14 cellular contexts compared by ENCODE assay signal in genomic region chr11:67452141-67452952, GRCh38. TPM values are rescaled to one million over a fixed set of nuclear protein-coding genes. Genes with fewer than 3 reads are reported as not detected.
A peak's percentile ranks its signal among the peaks of the same experiment; 100 is the strongest.
DNase-seq lines count a peak whose midpoint lies in the region; ATAC-seq, FAIRE-seq and TF ChIP-seq lines count a peak whose summit lies in the region.
"Had no signal": no experiment of that assay in that cellular context is flagged by ENCODE, and none has a peak within 500 bp of the region (broad histone marks: within the 10 kb centered on the region; RNA-seq: fewer than 3 reads in every experiment).

Gene GPR152, minus strand, starts transcription at chr11:67452729. Its CDS starts 5 bp downstream, at chr11:67452724.

- CTCF ChIA-PET in activated B cell treated with CpG ODN at 0.5 μM for 24 hours (lab: Charles Lee) (no interaction called here), HepG2 (lab: Yijun Ruan, JAX; ENCODE audit: low intra/inter-chr PET ratio, low total read pairs) (no interaction called here)

- no peak for ATAC-seq in activated naive CD4-positive, alpha-beta T cell treated with anti-CD3 and anti-CD28 coated beads, Interleukin-2, amount 50 U/mL, for 72 hours
- ATAC-seq in activated B cell treated with CpG ODN at 0.5 μM for 24 hours (ENCODE audit: low read depth) (no peak), HepG2 (peak; percentile 15), upper lobe of left lung (ENCODE audit: low FRiP score in 2 of 2) (peak; percentile 42 to 56), GM21717 (IDR thresholded peaks at IDR 0.05; ENCODE audit: unreplicated experiment) (no peak)

- 49% methylated on average over 12 of the region's 33 CpGs for WGBS in HepG2 (ENCODE audit: low lambda C conversion rate)
- 78% methylated on average over 23 to 32 of the region's 33 CpGs for WGBS in upper lobe of left lung, 2 donors

- TF ChIP-seq RAD21 in HepG2 (CRISPR knock-in tag; IDR thresholded peaks at IDR 0.05), result no peak

- DNase-seq in activated naive CD4-positive, alpha-beta T cell treated with anti-CD3 and anti-CD28 coated beads, Interleukin-2, amount 50 U/mL, for 72 hours (ENCODE audit: low spot score in 2 of 2), result no peak
- no peak for DNase-seq in activated naive CD4-positive, alpha-beta T cell treated with anti-CD3 and anti-CD28 coated beads, Interleukin-2, amount 50 U/mL, for 16 hours
- DNase-seq in activated B cell treated with CpG ODN at 0.5 μM for 24 hours (no peak), HepG2 (ENCODE audit: low spot score) (no peak), upper lobe of left lung (peak in 1 of 2 donors; percentile 88), activated T-cell treated with anti-CD3 and anti-CD28 coated beads for 4 hours (no peak), SW 1271 (lab: John Stamatoyannopoulos, UW) (no peak)
- DNase-seq: activated naive CD8-positive, alpha-beta T cell treated with anti-CD3 and anti-CD28 coated beads, Interleukin-2, amount 10 ng/mL, durations not matched to agents 7 days and 5 days; GF-D8; GM23248; NCI-H345 had no signal

- H3K4me1 Mint-ChIP-seq in activated B cell treated with CpG ODN at 0.5 μM for 24 hours, result peaks cover 48% of the 10 kb centered on the region

- in situ Hi-C loops in HepG2 (cut with HindIII; ENCODE audit: extremely low pct_ligation_motif_present, low pct_unique_long_range_greater_than_20kb), result no loop called here

- H3K4me3 ChIP-seq in HepG2 (replicated peaks in 1 of 3; ENCODE audit: insufficient read depth in 1 of 3, low read depth in 2 of 3, low read length in 3 of 3), result peak within 1 kb of the TSS in 1 of 3 experiments; percentile 15; a peak in 1 of 6 replicates
- peak within 1 kb of the TSS in 3 of 4 donors; percentile 18 to 42 (median 25) for H3K4me3 ChIP-seq in upper lobe of left lung
- H3K4me3 ChIP-seq: GM23248, SK-N-MC had no signal

- H3K27ac Mint-ChIP-seq in activated naive CD4-positive, alpha-beta T cell treated with anti-CD3 and anti-CD28 coated beads, Interleukin-2, amount 50 U/mL, for 72 hours, result peak within 1 kb of the TSS; percentile 52 to 58
- H3K27ac Mint-ChIP-seq in activated B cell treated with CpG ODN at 0.5 μM for 24 hours, result peak within 1 kb of the TSS; percentile 18
- H3K27ac Mint-ChIP-seq: activated naive CD8-positive, alpha-beta T cell treated with anti-CD3 and anti-CD28 coated beads, Interleukin-2, amount 10 ng/mL, durations not matched to agents 7 days and 5 days had no signal

- H3K4me2 ChIP-seq in HepG2 (ENCODE audit: low read depth, low read length), result no peak within 1 kb of the TSS

- TF ChIP-seq CTCF in activated B cell treated with CpG ODN at 0.5 μM for 24 hours (IDR thresholded peaks at IDR 0.05) (no peak), HepG2 (CRISPR knock-in tag; IDR thresholded peaks at IDR 0.05) (0 out of 2 replicates have a peak, but pooled peaks have one; percentile 18), upper lobe of left lung (IDR thresholded peaks at IDR 0.05) (peak in 3 of 6 experiments; percentile 36 to 54 (median 37))

- H3K9ac ChIP-seq in HepG2 (ENCODE audit: insufficient read depth, low read depth, low read length), result no peak within 1 kb of the TSS
- H3K9ac ChIP-seq: GM23248 had no signal

- intact Hi-C loops in activated B cell treated with CpG ODN at 0.5 μM for 24 hours (cut with micrococcal nuclease) (no loop called here), HepG2 (cut with micrococcal nuclease; ENCODE audit: unreplicated experiment) (no loop called here)

- H3K27ac ChIP-seq in HepG2 (ENCODE audit: extremely low read length, insufficient read depth, low read length) (no peak within 1 kb of the TSS), upper lobe of left lung (peak within 1 kb of the TSS in 3 of 4 donors; percentile 64 to 79 (median 74))
- H3K27ac ChIP-seq: GM23248, SK-N-MC had no signal

- no peaks in the 10 kb centered on the region for H3K9me3 ChIP-seq in HepG2 (ENCODE audit: low read length)
- H3K9me3 ChIP-seq in upper lobe of left lung, result no peaks in the 10 kb centered on the region

- H3K9me3 Mint-ChIP-seq in activated naive CD4-positive, alpha-beta T cell treated with anti-CD3 and anti-CD28 coated beads, Interleukin-2, amount 50 U/mL, for 72 hours, result no peaks in the 10 kb centered on the region
- no peaks in the 10 kb centered on the region for H3K9me3 Mint-ChIP-seq in activated B cell treated with CpG ODN at 0.5 μM for 24 hours
- H3K9me3 Mint-ChIP-seq: activated naive CD8-positive, alpha-beta T cell treated with anti-CD3 and anti-CD28 coated beads, Interleukin-2, amount 10 ng/mL, durations not matched to agents 7 days and 5 days had no signal

- H4K20me1 ChIP-seq in HepG2 (ENCODE audit: insufficient read depth, low read length), result no peaks in the 10 kb centered on the region

- BruUV-seq in HepG2 (replicated peaks; lab: Mats Ljungman, UMichigan), result no TSS peak

- TF ChIP-seq POLR2A in HepG2 (IDR thresholded peaks at IDR 0.05; ENCODE audit: insufficient read depth in 1 of 2, low read depth in 2 of 2, low read length in 2 of 2) (no peak), upper lobe of left lung (IDR thresholded peaks at IDR 0.05) (no peak)

- POLR2A ChIA-PET in activated B cell treated with CpG ODN at 0.5 μM for 24 hours (lab: Charles Lee), result interaction anchor here (1.1 to 33.4 kb wide), 4 partner anchors 7 to 70 kb away, joined by 3 to 1417 read pairs (median 712); partner anchors contain the start of genes CABP4, CORO1B, GPR152 and PTPRCAP
- POLR2A ChIA-PET in HepG2 (lab: Yijun Ruan, JAX), result interaction anchor here (1.5 kb wide), 1 partner anchor 9 kb away, joined by 5 read pairs; the partner anchor contains the start of gene CORO1B

- H3K36me3 ChIP-seq in HepG2 (replicated peaks in 1 of 2; ENCODE audit: control insufficient read depth in 1 of 2, insufficient read depth in 2 of 2, low read length in 2 of 2), result no peaks in the 10 kb centered on the region
- H3K36me3 ChIP-seq in upper lobe of left lung, result no peaks in the 10 kb centered on the region

- H3K4me1 ChIP-seq in HepG2 (ENCODE audit: insufficient read depth, low read length) (peaks cover 12% of the 10 kb centered on the region), upper lobe of left lung (peaks cover 0 to 7% (median 5%) of the 10 kb centered on the region in 4 donors)

- no peaks in the 10 kb centered on the region for H3K27me3 Mint-ChIP-seq in activated B cell treated with CpG ODN at 0.5 μM for 24 hours

- no peak for TF ChIP-seq EP300 in HepG2 (IDR thresholded peaks at IDR 0.05; ENCODE audit: low read depth in 2 of 2, low read length in 2 of 2)
- TF ChIP-seq EP300 in HepG2 (CRISPR knock-in tag; IDR thresholded peaks at IDR 0.05; ENCODE audit: borderline replicate concordance), result no peak
- no peak for TF ChIP-seq EP300 in upper lobe of left lung (IDR thresholded peaks at IDR 0.05)

- no peaks in the 10 kb centered on the region for H3K36me3 Mint-ChIP-seq in activated naive CD4-positive, alpha-beta T cell treated with anti-CD3 and anti-CD28 coated beads, Interleukin-2, amount 50 U/mL, for 72 hours
- no peaks in the 10 kb centered on the region for H3K36me3 Mint-ChIP-seq in activated B cell treated with CpG ODN at 0.5 μM for 24 hours (ENCODE audit: low read depth)
- H3K36me3 Mint-ChIP-seq: activated naive CD8-positive, alpha-beta T cell treated with anti-CD3 and anti-CD28 coated beads, Interleukin-2, amount 10 ng/mL, durations not matched to agents 7 days and 5 days had no signal

- FAIRE-seq in HepG2 (lab: Jason Lieb, UNC), result no peak

- H3K27me3 ChIP-seq in HepG2 (ENCODE audit: control insufficient read depth in 1 of 2, insufficient read depth in 2 of 2, low read length in 2 of 2) (peaks cover 16 to 74% of the 10 kb centered on the region in 2 experiments; a peak in 4 of 5 replicates), upper lobe of left lung (no peaks in the 10 kb centered on the region)

- H3K4me3 Mint-ChIP-seq in activated B cell treated with CpG ODN at 0.5 μM for 24 hours, result no peak within 1 kb of the TSS
- H3K4me3 Mint-ChIP-seq: activated naive CD8-positive, alpha-beta T cell treated with anti-CD3 and anti-CD28 coated beads, Interleukin-2, amount 10 ng/mL, durations not matched to agents 7 days and 5 days had no signal

- H2AFZ ChIP-seq in HepG2 (ENCODE audit: low read length), result no peak within 1 kb of the TSS
- H2AFZ ChIP-seq: GM23248 had no signal

- H3K79me2 ChIP-seq in HepG2 (ENCODE audit: insufficient read depth, low read length), result no peaks in the 10 kb centered on the region

TF ChIP-seq in HepG2, 621 proteins besides CTCF, POLR2A, EP300 and RAD21 (continues in another document):
- TF ChIP-seq, protein P1, sequence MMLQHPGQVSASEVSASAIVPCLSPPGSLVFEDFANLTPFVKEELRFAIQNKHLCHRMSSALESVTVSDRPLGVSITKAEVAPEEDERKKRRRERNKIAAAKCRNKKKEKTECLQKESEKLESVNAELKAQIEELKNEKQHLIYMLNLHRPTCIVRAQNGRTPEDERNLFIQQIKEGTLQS (CRISPR knock-in tag; IDR thresholded peaks at IDR 0.05), result no peak
- TF ChIP-seq ATF7 (IDR thresholded peaks at IDR 0.05) (0 out of 2 replicates have a peak, but pooled peaks have one; percentile 2), ATF7 (CRISPR knock-in tag; IDR thresholded peaks at IDR 0.05) (no peak)

RNA-seq across cellular contexts. Expression of gene GPR152, which starts in this region (rescaled TPM):
- not detected for total RNA-seq in activated naive CD4-positive, alpha-beta T cell treated with anti-CD3 and anti-CD28 coated beads, Interleukin-2, amount 50 U/mL, for 72 hours
- not detected in 2 replicates for total RNA-seq in activated B cell treated with CpG ODN at 0.5 μM for 24 hours
- total RNA-seq in HepG2 (2016; rRNA removed; fragmentation: Illumina TruSeq; extraction: Trizol), result not detected in 2 replicates
- not detected in 2 replicates for total RNA-seq in HepG2 (2016; cell fraction: cytosol; rRNA removed; fragmentation: Illumina TruSeq; extraction: Trizol; ENCODE audit: low read depth)
- not detected in 2 replicates for total RNA-seq in HepG2 (2016; cell fraction: insoluble cytoplasmic fraction; rRNA removed; fragmentation: Illumina TruSeq; extraction: Trizol)
- not detected in 2 replicates for total RNA-seq in HepG2 (2016; cell fraction: membrane; rRNA removed; fragmentation: Illumina TruSeq; extraction: Trizol)
- total RNA-seq in HepG2 (2016; cell fraction: nucleus; rRNA removed; fragmentation: Illumina TruSeq; extraction: Trizol), result not detected in 2 replicates
- not detected in 2 replicates for polyA plus RNA-seq in HepG2 (2011; rRNA removed)
- not detected in 2 replicates for polyA plus RNA-seq in HepG2 (2011; cell fraction: cytosol; rRNA removed)
- not detected in 2 replicates for polyA plus RNA-seq in HepG2 (2011; cell fraction: nucleus; rRNA removed)
- polyA plus RNA-seq in HepG2 (2012), result not detected in 2 replicates
- polyA plus RNA-seq in HepG2 (2016; cell fraction: cytosol; fragmentation: Illumina TruSeq; extraction: Trizol; ENCODE audit: low read depth), result not detected in 2 replicates
- not detected in 2 replicates for polyA plus RNA-seq in HepG2 (2016; cell fraction: insoluble cytoplasmic fraction; fragmentation: Illumina TruSeq; extraction: Trizol; ENCODE audit: low read depth)
- polyA plus RNA-seq in HepG2 (2016; cell fraction: membrane; fragmentation: Illumina TruSeq; extraction: Trizol; ENCODE audit: low read depth), result not detected in 2 replicates
- polyA plus RNA-seq in HepG2 (2016; cell fraction: nucleus; fragmentation: Illumina TruSeq; extraction: Trizol; ENCODE audit: insufficient read depth, low read depth), result not detected in 2 replicates
- polyA minus RNA-seq in HepG2 (2011; rRNA and poly(A)+ RNA removed; ENCODE audit: low replicate concordance), result not detected in 2 replicates
- not detected in 2 replicates for polyA minus RNA-seq in HepG2 (2011; cell fraction: cytosol; rRNA and poly(A)+ RNA removed)
- polyA minus RNA-seq in HepG2 (2011; cell fraction: nucleus; rRNA and poly(A)+ RNA removed), result not detected in 2 replicates
- total RNA-seq in upper lobe of left lung, result not detected
- total RNA-seq: activated naive CD8-positive, alpha-beta T cell treated with anti-CD3 and anti-CD28 coated beads, Interleukin-2, amount 10 ng/mL, durations not matched to agents 7 days and 5 days; GM23248; mononuclear cell had no signal
- polyA plus RNA-seq: GM23248 had no signal

Comparison
In these comparisons a context has a peak if more than half of its experiments do, and no peak if none do; other contexts are left out.
1. Peak in ATAC-seq in HepG2; RNA of the gene not detected or under 1 TPM.
2. Peak in ATAC-seq, H3K4me3 ChIP-seq and H3K27ac ChIP-seq in upper lobe of left lung; RNA of the gene not detected or under 1 TPM.